ENCODE assay signal across 20 cellular contexts in genomic region chr1:206511362-206512064, GRCh38. TPM values are rescaled to one million over a fixed set of nuclear protein-coding genes. Genes with fewer than 3 reads are reported as not detected.
DNase-seq lines count a peak whose midpoint lies in the region; ATAC-seq, FAIRE-seq and TF ChIP-seq lines count a peak whose summit lies in the region.
"Had no signal": no experiment of that assay in that cellular context is flagged by ENCODE, and none has a peak within 500 bp of the region (broad histone marks: within the 10 kb centered on the region; RNA-seq: fewer than 3 reads in every experiment).

No MANE protein-coding gene starts in this region.

- H3K4me2 ChIP-seq in K562 (ENCODE audit: insufficient read depth, low read length), result no peak overlapping the region
- H3K4me2 ChIP-seq: A549 had no signal

- 0 out of 6 replicates have a peak, but pooled peaks of 1 of the 3 experiments have one; percentile 17 for TF ChIP-seq CTCF in K562 (IDR thresholded peaks at IDR 0.05 in 2 of 3, conservative IDR thresholded peaks at IDR 0.05 in 1 of 3; ENCODE audit: insufficient read depth in 2 of 3, low read depth in 1 of 3, low read length in 3 of 3)
- no peak for TF ChIP-seq CTCF in right lobe of liver (IDR thresholded peaks at IDR 0.05)
- TF ChIP-seq CTCF in tibial nerve (IDR thresholded peaks at IDR 0.05), result no peak

- POLR2A ChIA-PET in K562 (lab: Yijun Ruan, JAX), result interaction anchor here (1.0 to 1.2 kb wide), 2 partner anchors 40 to 122 kb away, joined by 3 to 4 read pairs; no protein-coding TSS in a partner anchor

- no peak overlapping the region for H3K27ac ChIP-seq in K562 (ENCODE audit: extremely low read depth, low read depth, low read length)
- H3K27ac ChIP-seq in right lobe of liver, result peak overlapping the region in 2 of 3 donors; percentile 7 to 58
- peak overlapping the region; percentile 25 to 82 (median 62) for H3K27ac ChIP-seq in tibial nerve
- H3K27ac ChIP-seq: A549 had no signal

- H3K9me3 ChIP-seq in K562 (replicated peaks; ENCODE audit: control insufficient read depth, insufficient read depth, low read depth, low read length) (no peaks in the 10 kb centered on the region), right lobe of liver (no peaks in the 10 kb centered on the region), tibial nerve (no peaks in the 10 kb centered on the region), MG63 (no peaks in the 10 kb centered on the region)
- H3K9me3 ChIP-seq: A549 had no signal

- in situ Hi-C loops in K562 (cut with MboI), result no loop called here

- no peak for TF ChIP-seq POLR2A in K562 (conservative IDR thresholded peaks at IDR 0.05)
- TF ChIP-seq POLR2A in right lobe of liver (IDR thresholded peaks at IDR 0.05), result no peak
- no peak for TF ChIP-seq POLR2A in tibial nerve (IDR thresholded peaks at IDR 0.05)

- H2AFZ ChIP-seq in K562 (ENCODE audit: low read depth, low read length), result no peak overlapping the region

- no peak for TF ChIP-seq EP300 in K562 (IDR thresholded peaks at IDR 0.05; ENCODE audit: low read length)
- TF ChIP-seq EP300 in tibial nerve (IDR thresholded peaks at IDR 0.05), result no peak

- intact Hi-C loops in K562 (cut with micrococcal nuclease), result no loop called here
- intact Hi-C loops in right lobe of liver (cut with DNase I), result no loop called here

- H3K27me3 ChIP-seq in K562 (ENCODE audit: control insufficient read depth in 2 of 2, insufficient read depth in 2 of 2, low read length in 2 of 2) (peaks cover 17 to 46% of the 10 kb centered on the region in 2 experiments; a peak in 4 of 5 replicates), right lobe of liver (no peaks in the 10 kb centered on the region), tibial nerve (peaks cover 0 to 20% of the 10 kb centered on the region in 2 donors), MG63 (no peaks in the 10 kb centered on the region)

- no peak for TF ChIP-seq RAD21 in K562 (CRISPR knock-in tag; conservative IDR thresholded peaks at IDR 0.05 in 1 of 2, IDR thresholded peaks at IDR 0.05 in 1 of 2)

- H3K4me1 ChIP-seq in K562 (replicated peaks in 1 of 2; ENCODE audit: control insufficient read depth in 2 of 2, insufficient read depth in 2 of 2, low read length in 2 of 2) (peaks cover 12 to 22% of the 10 kb centered on the region in 2 experiments; a peak in 4 of 5 replicates), right lobe of liver (peaks cover 0 to 56% (median 19%) of the 10 kb centered on the region in 4 donors), tibial nerve (peaks cover 0 to 73% (median 16%) of the 10 kb centered on the region in 4 donors)

- DNase-seq in NCI-H345 (lab: John Stamatoyannopoulos, UW), result peak; percentile 53
- DNase-seq in NCI-H345 treated with DMSO at 0.1 percent for 48 hours (lab: John Stamatoyannopoulos, UW; ENCODE audit: unreplicated experiment), result no peak
- DNase-seq in K562 (ENCODE audit: extremely low read depth in 1 of 4, low spot score in 3 of 4), result no peak
- no peak for DNase-seq in right lobe of liver
- peak in 1 of 2 donors; percentile 9 for DNase-seq in tibial nerve (ENCODE audit: low spot score in 2 of 2)
- no peak for DNase-seq in stimulated activated CD4-positive, alpha-beta T cell treated with anti-CD3 and anti-CD28 coated beads, Interleukin-4, amount 100 ng/mL, for 4 hours
- no peak for DNase-seq in MG63
- DNase-seq in RPMI8226, result no peak
- DNase-seq: activated CD4-positive, CD25-positive, alpha-beta regulatory T cell treated with anti-CD3 and anti-CD28 coated beads, Interleukin-2, amount 50 U/mL, for 72 hours; activated CD8-positive, alpha-beta memory T cell treated with anti-CD3 and anti-CD28 coated beads, Interleukin-2, amount 50 U/mL, for 48 hours; activated naive CD4-positive, alpha-beta T cell treated with anti-CD3 and anti-CD28 coated beads for 36 hours; GDM1; NCI-H226; stimulated activated CD4-positive, alpha-beta T cell treated with anti-CD3 and anti-CD28 coated beads, Interleukin-4, amount 100 ng/mL, for 1 hour; T-cell had no signal

- H3K9ac ChIP-seq in K562 (ENCODE audit: insufficient read depth in 1 of 2, low read depth in 2 of 2, low read length in 2 of 2), result no peak overlapping the region

- H3K4me3 ChIP-seq in K562 (no peak overlapping the region), right lobe of liver (no peak overlapping the region), tibial nerve (no peak overlapping the region), MG63 (no peak overlapping the region)
- H3K4me3 ChIP-seq: A549 had no signal

- no TSS peak for BruUV-seq in K562 (replicated peaks; lab: Mats Ljungman, UMichigan)

- peaks cover 4% of the 10 kb centered on the region; the same call in 1 of the 2 replicates for H4K20me1 ChIP-seq in K562 (replicated peaks; ENCODE audit: control insufficient read depth, insufficient read depth, low read length)

- CTCF ChIA-PET in K562 (lab: Yijun Ruan, JAX; ENCODE audit: low intra/inter-chr PET ratio), result no interaction called here

- H3K79me2 ChIP-seq in K562 (ENCODE audit: control insufficient read depth, insufficient read depth, low read length), result no peaks in the 10 kb centered on the region

- FAIRE-seq in K562 (lab: Jason Lieb, UNC), result peak; percentile 11
- FAIRE-seq: A549, endometrium, islet of Langerhans, urothelium cell line had no signal

- ATAC-seq in K562 (no peak), right lobe of liver (no peak)
- ATAC-seq: A549, Panc1, T-cell had no signal

- H3K9me1 ChIP-seq in K562 (ENCODE audit: control insufficient read depth, insufficient read depth, low read length), result no peaks in the 10 kb centered on the region

- WGBS in K562 (ENCODE audit: insufficient coverage, low coverage, missing lambda C conversion rate), result 32% methylated on average over 14 of the region's 14 CpGs
- 35% methylated on average over 6 of the region's 14 CpGs for WGBS in right lobe of liver (ENCODE audit: insufficient coverage, low coverage, low lambda C conversion rate, missing lambda C conversion rate)
- WGBS in tibial nerve, 2 donors, result 61 to 74% methylated on average over 14 of the region's 14 CpGs

- H3K36me3 ChIP-seq in K562 (ENCODE audit: control insufficient read depth, insufficient read depth, low read length), result no peaks in the 10 kb centered on the region
- no peaks in the 10 kb centered on the region for H3K36me3 ChIP-seq in right lobe of liver
- H3K36me3 ChIP-seq in tibial nerve, result no peaks in the 10 kb centered on the region
- no peaks in the 10 kb centered on the region for H3K36me3 ChIP-seq in MG63

TF ChIP-seq in K562, 482 proteins besides CTCF, POLR2A, EP300 and RAD21 (continues in another document):
- peak; percentile 14; the same call in 1 of the 2 replicates for TF ChIP-seq GABPB1 (CRISPR knock-in tag; IDR thresholded peaks at IDR 0.05)
- TF ChIP-seq FOXJ2 (tag; IDR thresholded peaks at IDR 0.05), result no peak

RNA-seq across cellular contexts. Expression of gene RASSF5, which starts 4.2 kb away (rescaled TPM):
- total RNA-seq in K562 (2011; cell fraction: chromatin; rRNA removed; ENCODE audit: low replicate concordance), result 17.2 and 26.4 TPM in 2 replicates
- total RNA-seq in K562 (2011; cell fraction: nucleolus; rRNA removed), result 14.7 and 19.2 TPM in 2 replicates
- total RNA-seq in K562 (2011; cell fraction: nucleoplasm; rRNA removed), result 15.8 and 17.7 TPM in 2 replicates
- total RNA-seq in K562 (2014; rRNA removed) (25.2 and 32.1 TPM in 2 replicates), K562 (2014; rRNA removed; fragmentation: Illumina TruSeq; extraction: Trizol) (20.3 and 21.7 TPM in 2 replicates), K562 (2015; rRNA removed; fragmentation: Illumina TruSeq; extraction: Trizol) (26.7 and 28.5 TPM in 2 replicates), K562 (2021) (35.2 and 38.1 TPM in 2 replicates), right lobe of liver (10 to 100 TPM in 5 of 6 experiments, 1 to 10 TPM in 1; 8.1 to 18.8 (median 12.6) TPM), tibial nerve (10 to 100 TPM; 24.0 to 32.9 (median 30.2) TPM)
- polyA plus RNA-seq in K562 (2011; rRNA removed) (20.8 and 42.4 TPM in 2 replicates), K562 (2014; fragmentation: Illumina TruSeq; extraction: Trizol) (36.1 and 41.0 TPM in 2 replicates), K562 (2014; fragmentation: Nextera tagmentation; extraction: Ambion mirVana) (1 to 10 TPM; 6.1 to 6.9 TPM), K562 (2014; rRNA removed) (27.4 and 27.9 TPM in 2 replicates)
- 24.2 and 36.3 TPM in 2 replicates for polyA plus RNA-seq in K562 (2011; cell fraction: cytosol; rRNA removed)
- polyA plus RNA-seq in K562 (2011; cell fraction: nucleus; rRNA removed), result 58.6 and 70.3 TPM in 2 replicates
- 33.6 and 70.4 TPM in 2 replicates for polyA plus RNA-seq in K562 (2012)
- polyA minus RNA-seq in K562 (2011; rRNA and poly(A)+ RNA removed), result 24.4 and 42.9 TPM in 2 replicates
- 19.2 and 30.5 TPM in 2 replicates for polyA minus RNA-seq in K562 (2011; cell fraction: cytosol; rRNA and poly(A)+ RNA removed)
- polyA minus RNA-seq in K562 (2011; cell fraction: nucleus; rRNA and poly(A)+ RNA removed), result 23.4 and 57.9 TPM in 2 replicates
- 0.12 and 1.3 TPM in 2 replicates for total RNA-seq in MG63 (2014; rRNA removed; shearing (Covaris generic); ENCODE audit: low replicate concordance)

RNA-seq across cellular contexts. Expression of gene IKBKE, which starts 41.2 kb away (rescaled TPM):
- total RNA-seq in K562 (2011; cell fraction: chromatin; rRNA removed; ENCODE audit: low replicate concordance), result 4.6 and 15.1 TPM in 2 replicates
- 3.8 and 6.3 TPM in 2 replicates for total RNA-seq in K562 (2011; cell fraction: nucleolus; rRNA removed)
- 3.2 and 3.4 TPM in 2 replicates for total RNA-seq in K562 (2011; cell fraction: nucleoplasm; rRNA removed)
- total RNA-seq in K562 (2014; rRNA removed) (4.6 and 6.4 TPM in 2 replicates), K562 (2014; rRNA removed; fragmentation: Illumina TruSeq; extraction: Trizol) (1.8 and 2.3 TPM in 2 replicates), K562 (2015; rRNA removed; fragmentation: Illumina TruSeq; extraction: Trizol) (5.0 and 5.4 TPM in 2 replicates), K562 (2021) (6.1 and 6.8 TPM in 2 replicates), right lobe of liver (1 to 10 TPM in 5 of 6 experiments, under 1 TPM in 1; 0.86 to 2.7 (median 1.9) TPM), tibial nerve (10 to 100 TPM in 1 of 4 donors, 1 to 10 TPM in 3; 1.5 to 18.0 (median 3.7) TPM)
- polyA plus RNA-seq in K562 (2011; rRNA removed) (4.2 and 4.6 TPM in 2 replicates), K562 (2014; fragmentation: Illumina TruSeq; extraction: Trizol) (3.7 and 4.9 TPM in 2 replicates), K562 (2014; fragmentation: Nextera tagmentation; extraction: Ambion mirVana) (1 to 10 TPM; 7.9 to 9.0 TPM), K562 (2014; rRNA removed) (4.8 and 9.1 TPM in 2 replicates)
- polyA plus RNA-seq in K562 (2011; cell fraction: cytosol; rRNA removed), result 2.8 and 6.8 TPM in 2 replicates
- 9.2 and 11.6 TPM in 2 replicates for polyA plus RNA-seq in K562 (2011; cell fraction: nucleus; rRNA removed)
- 6.6 and 7.4 TPM in 2 replicates for polyA plus RNA-seq in K562 (2012)
- polyA minus RNA-seq in K562 (2011; rRNA and poly(A)+ RNA removed), result 3.5 and 4.0 TPM in 2 replicates
- 2.1 and 3.5 TPM in 2 replicates for polyA minus RNA-seq in K562 (2011; cell fraction: cytosol; rRNA and poly(A)+ RNA removed)
- polyA minus RNA-seq in K562 (2011; cell fraction: nucleus; rRNA and poly(A)+ RNA removed), result 6.9 and 10.1 TPM in 2 replicates
- 5.5 and 12.9 TPM in 2 replicates for total RNA-seq in MG63 (2014; rRNA removed; shearing (Covaris generic); ENCODE audit: low replicate concordance)
